14 cellular contexts compared by ENCODE assay signal in genomic region chr11:43396617-43397016, GRCh38.
"Had no signal": no experiment of that assay in that cellular context is flagged by ENCODE, and none has a peak within 500 bp of the region (broad histone marks: within the 10 kb centered on the region; RNA-seq: fewer than 3 reads in every experiment).

No MANE protein-coding gene starts in this region.

- H3K9me3 ChIP-seq: gastrocnemius medialis, heart left ventricle, tibial artery had no signal

- ATAC-seq: activated CD8-positive, alpha-beta memory T cell treated with anti-CD3 and anti-CD28 coated beads, Interleukin-2, amount 10 ng/mL, durations not matched to agents 7 days and 5 days; gastrocnemius medialis; heart left ventricle; left colon; naive thymus-derived CD8-positive, alpha-beta T cell had no signal

- H3K27ac Mint-ChIP-seq: activated B cell treated with CpG ODN at 0.5 μM for 24 hours; activated CD8-positive, alpha-beta memory T cell treated with anti-CD3 and anti-CD28 coated beads, Interleukin-2, amount 10 ng/mL, durations not matched to agents 7 days and 5 days; stimulated activated effector memory CD8-positive, alpha-beta T cell treated with anti-CD3 and anti-CD28 coated beads, Interleukin-12 subunit alpha, Interleukin-12 subunit beta, amount 100 ng/mL, for 72 hours; T-helper 1 cell treated with Interleukin-12 subunit alpha and Interleukin-12 subunit beta and Interleukin-4 antibody, amounts not matched to agents 30 μg/mL and 1 μg/mL, for 36 hours had no signal

- H3K27me3 Mint-ChIP-seq: activated B cell treated with CpG ODN at 0.5 μM for 24 hours; activated CD8-positive, alpha-beta memory T cell treated with anti-CD3 and anti-CD28 coated beads, Interleukin-2, amount 10 ng/mL, durations not matched to agents 7 days and 5 days; naive thymus-derived CD8-positive, alpha-beta T cell had no signal

- H3K4me1 Mint-ChIP-seq: activated B cell treated with CpG ODN at 0.5 μM for 24 hours had no signal

- H3K4me3 Mint-ChIP-seq: activated B cell treated with CpG ODN at 0.5 μM for 24 hours; activated CD8-positive, alpha-beta memory T cell treated with anti-CD3 and anti-CD28 coated beads, Interleukin-2, amount 10 ng/mL, durations not matched to agents 7 days and 5 days; naive thymus-derived CD8-positive, alpha-beta T cell; stimulated activated effector memory CD8-positive, alpha-beta T cell treated with anti-CD3 and anti-CD28 coated beads, Interleukin-12 subunit alpha, Interleukin-12 subunit beta, amount 100 ng/mL, for 72 hours; T-helper 1 cell treated with Interleukin-12 subunit alpha and Interleukin-12 subunit beta and Interleukin-4 antibody, amounts not matched to agents 30 μg/mL and 1 μg/mL, for 36 hours had no signal

- H3K4me3 ChIP-seq: cardiac muscle cell, gastrocnemius medialis, heart left ventricle, tibial artery had no signal

- H3K9me3 Mint-ChIP-seq: activated B cell treated with CpG ODN at 0.5 μM for 24 hours; naive thymus-derived CD8-positive, alpha-beta T cell; stimulated activated effector memory CD8-positive, alpha-beta T cell treated with anti-CD3 and anti-CD28 coated beads, Interleukin-12 subunit alpha, Interleukin-12 subunit beta, amount 100 ng/mL, for 72 hours; T-helper 1 cell treated with Interleukin-12 subunit alpha and Interleukin-12 subunit beta and Interleukin-4 antibody, amounts not matched to agents 30 μg/mL and 1 μg/mL, for 36 hours had no signal

- H3K27ac ChIP-seq: cardiac muscle cell, gastrocnemius medialis, heart left ventricle, tibial artery had no signal

- H3K27me3 ChIP-seq: cardiac muscle cell, gastrocnemius medialis, heart left ventricle, tibial artery had no signal

- DNase-seq: activated B cell treated with CpG ODN at 0.5 μM for 24 hours; activated CD4-positive, alpha-beta T cell treated with anti-CD3 and anti-CD28 coated beads, Interleukin-2, amount 50 U/mL, for 1 hour; activated CD8-positive, alpha-beta memory T cell treated with anti-CD3 and anti-CD28 coated beads, Interleukin-2, amount 10 ng/mL, durations not matched to agents 7 days and 5 days; activated gamma-delta T cell; activated T-cell treated with anti-CD3 and anti-CD28 coated beads, Interleukin-2, amount 50 U/mL, for 48 hours; gastrocnemius medialis; heart left ventricle; left colon; naive thymus-derived CD8-positive, alpha-beta T cell; SHP77 treated with DMSO at 0.1 percent for 48 hours; tibial artery had no signal

- H3K4me1 ChIP-seq: gastrocnemius medialis, tibial artery had no signal
